Comparison of ENCODE assay signal across 8 cellular contexts in genomic region chr19:488505-489417, GRCh38. TPM values are rescaled to one million over a fixed set of nuclear protein-coding genes. Genes with fewer than 3 reads are reported as not detected.
DNase-seq lines count a peak whose midpoint lies in the region; ATAC-seq, FAIRE-seq and TF ChIP-seq lines count a peak whose summit lies in the region.

No MANE protein-coding gene starts in this region.

- no peak for TF ChIP-seq RAD21 in H1 (IDR thresholded peaks at IDR 0.05 in 1 of 2, conservative IDR thresholded peaks at IDR 0.05 in 1 of 2; ENCODE audit: low read depth in 2 of 2, low read length in 2 of 2)

- WGBS in H1 (ENCODE audit: extremely low coverage in 1 of 2, insufficient coverage in 1 of 2, insufficient read length in 1 of 2, insufficient replicate concordance in 2 of 2, low coverage in 1 of 2, low lambda C conversion rate in 2 of 2, missing lambda C conversion rate in 1 of 2), 2 experiments: 1% methylated on average over 49 of the region's 114 CpGs; no CpG with 5 or more reads in 1 of the 2 experiments
- WGBS in mesodermal cell (ENCODE audit: insufficient coverage in 2 of 2), 2 experiments: 0% methylated on average over 95 to 97 of the region's 114 CpGs

- H3K9me3 ChIP-seq in CD4-positive, CD25-positive, alpha-beta regulatory T cell (ENCODE audit: control insufficient read depth in 2 of 2, low read length in 2 of 2): no peaks in the 10 kb centered on the region
- H3K9me3 ChIP-seq in H1 (ENCODE audit: insufficient read depth in 2 of 2, low read depth in 1 of 2, low read length in 1 of 2): peaks cover 0 to 2% of the 10 kb centered on the region in 2 experiments; a peak in 1 of 4 replicates
- no peaks in the 10 kb centered on the region for H3K9me3 ChIP-seq in mesodermal cell (ENCODE audit: control insufficient read depth, low read length)

- H3K9ac ChIP-seq in H1 (replicated peaks in 1 of 4; ENCODE audit: extremely low read depth in 1 of 4, low read depth in 3 of 4, low read length in 3 of 4): peak overlapping the region; percentile 6 to 84 (median 68); a peak in 6 of 7 replicates

- ATAC-seq in CD4-positive, CD25-positive, alpha-beta regulatory T cell (ENCODE audit: low read depth in 2 of 2): peak; percentile 98
- ATAC-seq in GM19467 (IDR thresholded peaks at IDR 0.05; ENCODE audit: unreplicated experiment): peak; percentile 65

- TF ChIP-seq POLR2A in H1 (IDR thresholded peaks at IDR 0.05; ENCODE audit: control extremely low read depth in 1 of 2, low read depth in 2 of 2, low read length in 2 of 2): peak in 1 of 2 experiments; percentile 58; a peak in 1 of 3 replicates

- no peak for TF ChIP-seq EP300 in H1 (IDR thresholded peaks at IDR 0.05; ENCODE audit: borderline replicate concordance in 1 of 2, low read depth in 2 of 2, low read length in 2 of 2)

- peak overlapping the region; percentile 69 for H3K56ac ChIP-seq in H1 (replicated peaks; ENCODE audit: insufficient read length, low read depth, low read length)

- H3K4me2 ChIP-seq in H1 (ENCODE audit: insufficient read depth in 1 of 2, low read depth in 2 of 2, low read length in 2 of 2): peak overlapping the region; percentile 60 to 97

- peaks cover 5% of the 10 kb centered on the region; the same call in 1 of the 2 replicates for H3K23me2 ChIP-seq in H1 (ENCODE audit: low read depth, low read length)

- H3K18ac ChIP-seq in H1 (ENCODE audit: extremely low read depth, low read length): peak overlapping the region; percentile 32

- peaks cover 14% of the 10 kb centered on the region for H3K4me1 ChIP-seq in CD4-positive, CD25-positive, alpha-beta regulatory T cell (ENCODE audit: control insufficient read depth, insufficient read depth, low read length, poor library complexity, severe bottlenecking)
- H3K4me1 ChIP-seq in H1 (replicated peaks in 1 of 4; ENCODE audit: control insufficient read depth in 3 of 4, insufficient read depth in 4 of 4, low read length in 3 of 4) (peaks cover 0 to 16% (median 10%) of the 10 kb centered on the region in 4 experiments; a peak in 6 of 7 replicates), mesodermal cell (ENCODE audit: control insufficient read depth, insufficient read depth, low read length, poor library complexity, severe bottlenecking) (peaks cover 14% of the 10 kb centered on the region)

- no peaks in the 10 kb centered on the region; the same call in 1 of the 2 replicates for H3K79me1 ChIP-seq in H1 (ENCODE audit: low read depth, low read length)

- no peak overlapping the region for H2BK20ac ChIP-seq in H1 (ENCODE audit: low read length)

- peaks cover 0 to 4% (median 0%) of the 10 kb centered on the region in 7 donors for H3K9me3 Mint-ChIP-seq in CD4-positive, CD25-positive, alpha-beta regulatory T cell

- H3K27me3 Mint-ChIP-seq in CD4-positive, CD25-positive, alpha-beta regulatory T cell: peaks cover 11% of the 10 kb centered on the region

- H3K27me3 ChIP-seq in CD4-positive, CD25-positive, alpha-beta regulatory T cell (ENCODE audit: control insufficient read depth, insufficient read depth, low read length): no peaks in the 10 kb centered on the region
- H3K27me3 ChIP-seq in H1 (replicated peaks in 1 of 4; ENCODE audit: control insufficient read depth in 3 of 4, extremely low read depth in 1 of 4, insufficient read depth in 3 of 4, low read length in 3 of 4): no peaks in the 10 kb centered on the region; a peak in 2 of 7 replicates

- no peaks in the 10 kb centered on the region for H3K36me3 Mint-ChIP-seq in CD4-positive, CD25-positive, alpha-beta regulatory T cell

- FAIRE-seq in H1 (lab: Jason Lieb, UNC): no peak

- peak overlapping the region; percentile 79 to 92 (median 85) for H3K4me3 Mint-ChIP-seq in CD4-positive, CD25-positive, alpha-beta regulatory T cell

- peak overlapping the region; percentile 96; the same call in 1 of the 2 replicates for H4K8ac ChIP-seq in H1 (ENCODE audit: extremely low read depth, insufficient read depth, low read length)

- H3K4me3 ChIP-seq in CD4-positive, CD25-positive, alpha-beta regulatory T cell (ENCODE audit: low read depth, low read length): peak overlapping the region; percentile 37
- peak overlapping the region; percentile 62 to 85 (median 76) for H3K4me3 ChIP-seq in H1 (ENCODE audit: extremely low read depth in 1 of 4, insufficient read depth in 2 of 4, low read depth in 3 of 4, low read length in 4 of 4)
- H3K4me3 ChIP-seq in mesodermal cell (ENCODE audit: extremely low read depth, insufficient read depth, low read length, poor library complexity, severe bottlenecking): peak overlapping the region; percentile 82

- H3K14ac ChIP-seq in H1 (ENCODE audit: insufficient read length): no peak overlapping the region

- H2BK120ac ChIP-seq in H1 (replicated peaks; ENCODE audit: low read depth, low read length): no peak overlapping the region

- CTCF ChIA-PET in H1 (lab: Charles Lee; ENCODE audit: partially characterized antibody): interaction anchor here (0.6 to 5.8 kb wide), 9 partner anchors 11 to 142 kb away, joined by 3 to 23 read pairs (median 5); no protein-coding TSS in a partner anchor

- peaks cover 0 to 3% of the 10 kb centered on the region in 2 experiments for H4K20me1 ChIP-seq in H1 (replicated peaks in 1 of 2; ENCODE audit: control insufficient read depth in 1 of 2, insufficient read depth in 2 of 2, low read length in 2 of 2)

- H3K27ac Mint-ChIP-seq in CD4-positive, CD25-positive, alpha-beta regulatory T cell: peak overlapping the region in 2 of 3 donors; percentile 76 to 93

- H3K79me2 ChIP-seq in H1 (ENCODE audit: control insufficient read depth in 1 of 2, insufficient read depth in 2 of 2, low read length in 2 of 2): no peaks in the 10 kb centered on the region

- H4K5ac ChIP-seq in H1 (ENCODE audit: insufficient read length, low read depth, low read length): peak overlapping the region; percentile 85

- peak overlapping the region; percentile 82 for H3K27ac ChIP-seq in CD4-positive, CD25-positive, alpha-beta regulatory T cell (ENCODE audit: insufficient read depth, low read length, poor library complexity, severe bottlenecking)
- H3K27ac ChIP-seq in H1 (ENCODE audit: low read depth, low read length) (peak overlapping the region; percentile 48; the same call in 1 of the 2 replicates), mesodermal cell (ENCODE audit: low read depth, low read length, severe bottlenecking) (peak overlapping the region; percentile 90)

- H2AFZ ChIP-seq in H1 (ENCODE audit: low read length): no peak overlapping the region

- no peak overlapping the region for H3K23ac ChIP-seq in H1 (ENCODE audit: insufficient read length)

- TF ChIP-seq CTCF in H1 (IDR thresholded peaks at IDR 0.05; ENCODE audit: control extremely low read depth in 1 of 3, insufficient read depth in 1 of 3, low read depth in 1 of 3, low read length in 3 of 3): no peak

- H2BK5ac ChIP-seq in H1 (ENCODE audit: low read depth, low read length): peak overlapping the region; percentile 60; the same call in 1 of the 2 replicates

- no peak overlapping the region for H3K4ac ChIP-seq in H1 (replicated peaks; ENCODE audit: insufficient read length, low read depth, low read length)

- no peak overlapping the region for H2BK15ac ChIP-seq in H1 (ENCODE audit: low read length)

- peaks cover 0 to 20% (median under 1%) of the 10 kb centered on the region in 4 donors for H3K4me1 Mint-ChIP-seq in CD4-positive, CD25-positive, alpha-beta regulatory T cell

- H3K36me3 ChIP-seq in CD4-positive, CD25-positive, alpha-beta regulatory T cell (ENCODE audit: control insufficient read depth, insufficient read depth, low read length): no peaks in the 10 kb centered on the region
- H3K36me3 ChIP-seq in H1 (ENCODE audit: control insufficient read depth in 2 of 4, insufficient read depth in 4 of 4, low read length in 3 of 4) (no peaks in the 10 kb centered on the region), mesodermal cell (ENCODE audit: control insufficient read depth, insufficient read depth, low read length) (no peaks in the 10 kb centered on the region)

- DNase-seq in CD4-positive, CD25-positive, alpha-beta regulatory T cell: peak; percentile 88 to 95 (median 91)
- DNase-seq in HT1080 (ENCODE audit: low read depth) (peak; percentile 84), H1 (ENCODE audit: low read depth in 1 of 2, low spot score in 2 of 2) (peak; percentile 60 to 97)
- peak; percentile 85 for DNase-seq in NK-92 treated with Interleukin-12 subunit alpha and Interleukin-12 subunit beta, amount 100 ng/mL, for 24 hours (lab: John Stamatoyannopoulos, UW)
- peak; percentile 79 to 85 (median 84) for DNase-seq in activated CD8-positive, alpha-beta memory T cell treated with anti-CD3 and anti-CD28 coated beads for 48 hours (ENCODE audit: low read depth in 2 of 3, low spot score in 2 of 3)
- peak; percentile 87 for DNase-seq in stimulated activated CD8-positive, alpha-beta memory T cell treated with anti-CD3 and anti-CD28 coated beads, Interleukin-15, amount 100 ng/mL, for 1 hour (ENCODE audit: low read depth)

- H4K91ac ChIP-seq in H1 (replicated peaks; ENCODE audit: insufficient read length, low read length): no peak overlapping the region

- no peak overlapping the region for H2AK5ac ChIP-seq in H1 (ENCODE audit: low read depth, low read length)

- H2BK12ac ChIP-seq in H1 (ENCODE audit: low read depth, low read length): no peak overlapping the region

- POLR2A ChIA-PET in H1 (lab: Charles Lee; ENCODE audit: partially characterized antibody): interaction anchor here (0.6 to 2.5 kb wide), 6 partner anchors 9 to 142 kb away, joined by 3 to 9 read pairs (median 4); a partner anchor contains a TSS

RNA-seq across cellular contexts. Expression of gene MADCAM1, which starts 7.5 kb away (rescaled TPM):
- total RNA-seq in CD4-positive, CD25-positive, alpha-beta regulatory T cell: 0.52 TPM
- polyA plus RNA-seq in CD4-positive, CD25-positive, alpha-beta regulatory T cell: under 1 TPM in 3 of 4 donors, not detected in 1; 0.16 to 0.33 (median 0.31) TPM
- total RNA-seq in HT1080 (2014; rRNA removed; shearing (Covaris generic)): not detected in 2 replicates
- not detected in 2 replicates for polyA plus RNA-seq in HT1080 (2015; cell fraction: cytosol; rRNA removed)
- 0.79 and 1.0 TPM in 2 replicates for polyA plus RNA-seq in HT1080 (2015; cell fraction: nucleus; rRNA removed)
- total RNA-seq in H1 (2021; fragmentation: NEBNext Ultra II Directional; extraction: Animal tissue kit (Norgen Biotek cat#: 25700)): 3.0 and 3.1 TPM in 2 replicates
- 2.3 and 5.3 TPM in 2 replicates for polyA plus RNA-seq in H1 (2011; rRNA removed)
- polyA plus RNA-seq in H1 (2011; cell fraction: cytosol; rRNA removed): 2.9 TPM
- 6.2 TPM for polyA plus RNA-seq in H1 (2011; cell fraction: nucleus; rRNA removed)
- polyA plus RNA-seq in H1 (2012, experiment 1 of 2): 1.3 to 3.4 TPM (median 2.3 TPM) in 4 replicates
- polyA plus RNA-seq in H1 (2012, experiment 2 of 2): 1.0 TPM
- polyA plus RNA-seq in H1 (2013, experiment 1 of 2): 2.6 TPM
- 2.6 TPM for polyA plus RNA-seq in H1 (2013, experiment 2 of 2)
- polyA minus RNA-seq in H1 (2011; rRNA and poly(A)+ RNA removed): 0.44 and 0.57 TPM in 2 replicates
- 3.5 TPM for polyA minus RNA-seq in H1 (2011; cell fraction: cytosol; rRNA and poly(A)+ RNA removed)
- 1.9 TPM for polyA minus RNA-seq in H1 (2011; cell fraction: nucleus; rRNA and poly(A)+ RNA removed)
- 0.70 TPM for polyA plus RNA-seq in mesodermal cell (2013, experiment 1 of 2)
- 0.25 TPM for polyA plus RNA-seq in mesodermal cell (2013, experiment 2 of 2)

RNA-seq across cellular contexts. Expression of gene TPGS1, which starts 18.5 kb away (rescaled TPM):
- total RNA-seq in CD4-positive, CD25-positive, alpha-beta regulatory T cell: 19.3 TPM
- 10 to 100 TPM; 18.2 to 44.4 (median 37.3) TPM for polyA plus RNA-seq in CD4-positive, CD25-positive, alpha-beta regulatory T cell
- total RNA-seq in HT1080 (2014; rRNA removed; shearing (Covaris generic)): 40.7 and 48.2 TPM in 2 replicates
- 24.0 and 37.4 TPM in 2 replicates for polyA plus RNA-seq in HT1080 (2015; cell fraction: cytosol; rRNA removed)
- polyA plus RNA-seq in HT1080 (2015; cell fraction: nucleus; rRNA removed): 20.6 and 23.8 TPM in 2 replicates
- total RNA-seq in H1 (2021; fragmentation: NEBNext Ultra II Directional; extraction: Animal tissue kit (Norgen Biotek cat#: 25700)): 9.1 and 10.2 TPM in 2 replicates
- polyA plus RNA-seq in H1 (2011; rRNA removed): 10.6 and 11.8 TPM in 2 replicates
- polyA plus RNA-seq in H1 (2011; cell fraction: cytosol; rRNA removed): 12.2 TPM
- 8.0 TPM for polyA plus RNA-seq in H1 (2011; cell fraction: nucleus; rRNA removed)
- 3.4 to 7.4 TPM (median 7.1 TPM) in 4 replicates for polyA plus RNA-seq in H1 (2012, experiment 1 of 2)
- 2.8 TPM for polyA plus RNA-seq in H1 (2012, experiment 2 of 2)
- 4.2 TPM for polyA plus RNA-seq in H1 (2013, experiment 1 of 2)
- 4.2 TPM for polyA plus RNA-seq in H1 (2013, experiment 2 of 2)
- polyA minus RNA-seq in H1 (2011; rRNA and poly(A)+ RNA removed): 0.59 and 0.60 TPM in 2 replicates
- polyA minus RNA-seq in H1 (2011; cell fraction: cytosol; rRNA and poly(A)+ RNA removed): 3.4 TPM
- 6.8 TPM for polyA minus RNA-seq in H1 (2011; cell fraction: nucleus; rRNA and poly(A)+ RNA removed)
- polyA plus RNA-seq in mesodermal cell (2013, experiment 1 of 2): 17.5 TPM
- 12.8 TPM for polyA plus RNA-seq in mesodermal cell (2013, experiment 2 of 2)

RNA-seq across cellular contexts. Expression of gene SHC2, which starts 27.9 kb away (rescaled TPM):
- total RNA-seq in CD4-positive, CD25-positive, alpha-beta regulatory T cell: not detected
- not detected for polyA plus RNA-seq in CD4-positive, CD25-positive, alpha-beta regulatory T cell
- total RNA-seq in HT1080 (2014; rRNA removed; shearing (Covaris generic)): 0.03 TPM in 1 of 2 replicates, not detected in the other
- 0.03 TPM in 1 of 2 replicates, not detected in the other for polyA plus RNA-seq in HT1080 (2015; cell fraction: cytosol; rRNA removed)
- polyA plus RNA-seq in HT1080 (2015; cell fraction: nucleus; rRNA removed): 0.25 and 0.49 TPM in 2 replicates
- total RNA-seq in H1 (2021; fragmentation: NEBNext Ultra II Directional; extraction: Animal tissue kit (Norgen Biotek cat#: 25700)): 3.5 and 4.4 TPM in 2 replicates
- polyA plus RNA-seq in H1 (2011; rRNA removed): 7.3 and 11.3 TPM in 2 replicates
- polyA plus RNA-seq in H1 (2011; cell fraction: cytosol; rRNA removed): 8.0 TPM
- 43.5 TPM for polyA plus RNA-seq in H1 (2011; cell fraction: nucleus; rRNA removed)
- polyA plus RNA-seq in H1 (2012, experiment 1 of 2): 4.7 to 7.8 TPM (median 6.4 TPM) in 4 replicates
- 3.1 TPM for polyA plus RNA-seq in H1 (2012, experiment 2 of 2)
- 2.3 TPM for polyA plus RNA-seq in H1 (2013, experiment 1 of 2)
- 2.4 TPM for polyA plus RNA-seq in H1 (2013, experiment 2 of 2)
- polyA minus RNA-seq in H1 (2011; rRNA and poly(A)+ RNA removed): 2.3 and 3.7 TPM in 2 replicates
- polyA minus RNA-seq in H1 (2011; cell fraction: cytosol; rRNA and poly(A)+ RNA removed): 10.8 TPM
- polyA minus RNA-seq in H1 (2011; cell fraction: nucleus; rRNA and poly(A)+ RNA removed): 5.7 TPM
- 48.6 TPM for polyA plus RNA-seq in mesodermal cell (2013, experiment 1 of 2)
- 39.2 TPM for polyA plus RNA-seq in mesodermal cell (2013, experiment 2 of 2)

RNA-seq across cellular contexts. Expression of gene CDC34, which starts 42.8 kb away (rescaled TPM):
- total RNA-seq in CD4-positive, CD25-positive, alpha-beta regulatory T cell: 39.2 TPM
- 10 to 100 TPM; 32.2 to 37.8 (median 34.8) TPM for polyA plus RNA-seq in CD4-positive, CD25-positive, alpha-beta regulatory T cell
- 107 and 110 TPM in 2 replicates for total RNA-seq in HT1080 (2014; rRNA removed; shearing (Covaris generic))
- 51.4 and 65.4 TPM in 2 replicates for polyA plus RNA-seq in HT1080 (2015; cell fraction: cytosol; rRNA removed)
- polyA plus RNA-seq in HT1080 (2015; cell fraction: nucleus; rRNA removed): 31.6 and 41.6 TPM in 2 replicates
- 129 and 133 TPM in 2 replicates for total RNA-seq in H1 (2021; fragmentation: NEBNext Ultra II Directional; extraction: Animal tissue kit (Norgen Biotek cat#: 25700))
- polyA plus RNA-seq in H1 (2011; rRNA removed): 95.9 and 152 TPM in 2 replicates
- 118 TPM for polyA plus RNA-seq in H1 (2011; cell fraction: cytosol; rRNA removed)
- polyA plus RNA-seq in H1 (2011; cell fraction: nucleus; rRNA removed): 164 TPM
- polyA plus RNA-seq in H1 (2012, experiment 1 of 2): 96.1 to 118 TPM (median 105 TPM) in 4 replicates
- 88.6 TPM for polyA plus RNA-seq in H1 (2012, experiment 2 of 2)
- polyA plus RNA-seq in H1 (2013, experiment 1 of 2): 91.1 TPM
- 90.3 TPM for polyA plus RNA-seq in H1 (2013, experiment 2 of 2)
- 24.6 and 40.1 TPM in 2 replicates for polyA minus RNA-seq in H1 (2011; rRNA and poly(A)+ RNA removed)
- 50.3 TPM for polyA minus RNA-seq in H1 (2011; cell fraction: cytosol; rRNA and poly(A)+ RNA removed)
- polyA minus RNA-seq in H1 (2011; cell fraction: nucleus; rRNA and poly(A)+ RNA removed): 45.6 TPM
- 170 TPM for polyA plus RNA-seq in mesodermal cell (2013, experiment 1 of 2)
- polyA plus RNA-seq in mesodermal cell (2013, experiment 2 of 2): 138 TPM

RNA-seq across cellular contexts. Expression of gene GZMM, which starts 55.1 kb away (rescaled TPM):
- total RNA-seq in CD4-positive, CD25-positive, alpha-beta regulatory T cell: 38.3 TPM
- 100 to 1,000 TPM in 1 of 4 donors, 10 to 100 TPM in 3; 61.5 to 124 (median 90.0) TPM for polyA plus RNA-seq in CD4-positive, CD25-positive, alpha-beta regulatory T cell
- total RNA-seq in HT1080 (2014; rRNA removed; shearing (Covaris generic)): not detected in 2 replicates
- not detected in 2 replicates for polyA plus RNA-seq in HT1080 (2015; cell fraction: cytosol; rRNA removed)
- polyA plus RNA-seq in HT1080 (2015; cell fraction: nucleus; rRNA removed): not detected in 2 replicates
- total RNA-seq in H1 (2021; fragmentation: NEBNext Ultra II Directional; extraction: Animal tissue kit (Norgen Biotek cat#: 25700)): 0.32 and 0.59 TPM in 2 replicates
- 0.09 and 0.19 TPM in 2 replicates for polyA plus RNA-seq in H1 (2011; rRNA removed)
- polyA plus RNA-seq in H1 (2011; cell fraction: cytosol; rRNA removed): 0.26 TPM
- polyA plus RNA-seq in H1 (2011; cell fraction: nucleus; rRNA removed): 0.91 TPM
- 0.20 to 0.40 TPM in 2 of 4 replicates, not detected in the others for polyA plus RNA-seq in H1 (2012, experiment 1 of 2)
- 0.45 TPM for polyA plus RNA-seq in H1 (2012, experiment 2 of 2)
- polyA plus RNA-seq in H1 (2013, experiment 1 of 2): 0.12 TPM
- polyA plus RNA-seq in H1 (2013, experiment 2 of 2): 0.22 TPM
- not detected in 2 replicates for polyA minus RNA-seq in H1 (2011; rRNA and poly(A)+ RNA removed)
- polyA minus RNA-seq in H1 (2011; cell fraction: cytosol; rRNA and poly(A)+ RNA removed): not detected
- not detected for polyA minus RNA-seq in H1 (2011; cell fraction: nucleus; rRNA and poly(A)+ RNA removed)
- not detected for polyA plus RNA-seq in mesodermal cell (2013, experiment 1 of 2)
- polyA plus RNA-seq in mesodermal cell (2013, experiment 2 of 2): not detected

Comparison
In these comparisons a context has a peak if more than half of its experiments do, and no peak if none do; other contexts are left out.
1. Peak in every context shown above with its lines: DNase-seq, ATAC-seq, H3K4me3 ChIP-seq and H3K27ac ChIP-seq.